Comparison of ENCODE assay signal across 8 cellular contexts in genomic region chr16:4616047-4616811, GRCh38. TPM values are rescaled to one million over a fixed set of nuclear protein-coding genes. Genes with fewer than 3 reads are reported as not detected.
DNase-seq lines count a peak whose midpoint lies in the region; ATAC-seq and TF ChIP-seq lines count a peak whose summit lies in the region.

No MANE protein-coding gene starts in this region.

- H3K27ac ChIP-seq in caudate nucleus (ENCODE audit: low read depth, low read length), result peak overlapping the region; percentile 99
- H3K27ac ChIP-seq in spleen, result peak overlapping the region; percentile 93 to 99 (median 97)

- peak overlapping the region; percentile 100 for H3K27ac Mint-ChIP-seq in WTC11

- H3K36me3 Mint-ChIP-seq in WTC11, result no peaks in the 10 kb centered on the region

- H3K9me3 ChIP-seq in spleen, result no peaks in the 10 kb centered on the region

- DNase-seq in AG08396 (ENCODE audit: low spot score) (peak; percentile 99), NCI-H2227 (lab: John Stamatoyannopoulos, UW; ENCODE audit: unreplicated experiment) (peak; percentile 100), WTC11 (ENCODE audit: low spot score) (peak; percentile 99), caudate nucleus (lab: John Stamatoyannopoulos, UW) (peak; percentile 90 to 100 (median 99)), inferior parietal cortex (ENCODE audit: extremely low spot score) (peak; percentile 100), spleen (peak; percentile 99)

- H3K36me3 ChIP-seq in spleen, result peaks cover 0 to 2% (median 0%) of the 10 kb centered on the region in 6 donors

- no peaks in the 10 kb centered on the region for H3K27me3 ChIP-seq in spleen (replicated peaks in 1 of 7)

- WGBS in spleen, 5 donors, result 0 to 1% (median 1%) methylated on average over 40 to 57 of the region's 57 CpGs

- no peaks in the 10 kb centered on the region for H3K9me3 Mint-ChIP-seq in WTC11

- peak overlapping the region; percentile 32 to 98 (median 90) for H3K4me3 ChIP-seq in spleen

- peaks cover 30 to 73% (median 59%) of the 10 kb centered on the region in 6 donors for H3K4me1 ChIP-seq in spleen

- intact Hi-C loops in spleen (cut with DNase I; ENCODE audit: low total_unique reads), result loop anchor here (5.0 kb wide), 1 partner anchor 66 kb away; no protein-coding TSS in a partner anchor

- POLR2A ChIA-PET in WTC11 (lab: Charles Lee), result interaction anchor here (0.7 to 1.9 kb wide), 12 partner anchors 9 to 345 kb away, joined by 3 to 13 read pairs (median 4); partner anchors contain the start of genes ANKS3, CDIP1, DNAAF8 and HMOX2

- TF ChIP-seq CTCF in WTC11 (IDR thresholded peaks at IDR 0.05), result no peak
- TF ChIP-seq CTCF in spleen (IDR thresholded peaks at IDR 0.05 in 8 of 11, conservative IDR thresholded peaks at IDR 0.05 in 3 of 11), result peak in 10 of 11 experiments; percentile 20 to 69 (median 42)

- CTCF ChIA-PET in WTC11 (lab: Charles Lee), result interaction anchor here (0.6 to 4.2 kb wide), 25 partner anchors 8 to 329 kb away, joined by 3 to 46 read pairs (median 4); partner anchors contain the start of genes ANKS3, CDIP1, DNAAF8 and HMOX2

- peak overlapping the region; percentile 87 for H3K4me3 Mint-ChIP-seq in WTC11

- peak in 2 of 3 donors; percentile 37 to 64 for TF ChIP-seq POLR2A in spleen (IDR thresholded peaks at IDR 0.05)

- H3K27me3 Mint-ChIP-seq in WTC11 (ENCODE audit: low read depth), result no peaks in the 10 kb centered on the region

- ATAC-seq in GM18907 (IDR thresholded peaks at IDR 0.05; ENCODE audit: unreplicated experiment), result peak; percentile 73
- ATAC-seq in HG03159 (IDR thresholded peaks at IDR 0.05; ENCODE audit: unreplicated experiment), result peak; percentile 75
- peak; percentile 81 for ATAC-seq in WTC11

- peaks cover 38% of the 10 kb centered on the region for H3K4me1 Mint-ChIP-seq in WTC11

TF ChIP-seq in WTC11, 78 proteins besides CTCF, POLR2A, EP300 and RAD21 (continues in another document):
- TF ChIP-seq AR (CRISPR knock-in tag; IDR thresholded peaks at IDR 0.05), result no peak; the same call in 1 of the 2 replicates
- TF ChIP-seq FOXJ3 (CRISPR knock-in tag; IDR thresholded peaks at IDR 0.05; ENCODE audit: borderline replicate concordance), result no peak
- TF ChIP-seq OVOL2 (CRISPR knock-in tag; IDR thresholded peaks at IDR 0.05; ENCODE audit: borderline replicate concordance), result no peak
- peak; percentile 97 for TF ChIP-seq FOXK1 (CRISPR knock-in tag; IDR thresholded peaks at IDR 0.05)
- TF ChIP-seq GRHL2 (CRISPR knock-in tag; IDR thresholded peaks at IDR 0.05; ENCODE audit: insufficient replicate concordance, severe bottlenecking), result no peak
- no peak for TF ChIP-seq JUN (CRISPR knock-in tag; IDR thresholded peaks at IDR 0.05)
- TF ChIP-seq ZNF396 (CRISPR knock-in tag; IDR thresholded peaks at IDR 0.05; ENCODE audit: borderline replicate concordance), result no peak
- TF ChIP-seq MLX (CRISPR knock-in tag; IDR thresholded peaks at IDR 0.05), result no peak
- no peak for TF ChIP-seq ATF6 (CRISPR knock-in tag; IDR thresholded peaks at IDR 0.05)
- TF ChIP-seq JAZF1 (CRISPR knock-in tag; IDR thresholded peaks at IDR 0.05), result no peak
- TF ChIP-seq IRF1 (CRISPR knock-in tag; IDR thresholded peaks at IDR 0.05), result no peak
- TF ChIP-seq NFYB (CRISPR knock-in tag; conservative IDR thresholded peaks at IDR 0.05; ENCODE audit: low read depth), result peak; percentile 97
- no peak for TF ChIP-seq ZNF121 (CRISPR knock-in tag; IDR thresholded peaks at IDR 0.05)
- no peak for TF ChIP-seq NR1H2 (CRISPR knock-in tag; IDR thresholded peaks at IDR 0.05)
- TF ChIP-seq ZNF671 (CRISPR knock-in tag; IDR thresholded peaks at IDR 0.05), result no peak
- no peak for TF ChIP-seq EMX1 (CRISPR knock-in tag; IDR thresholded peaks at IDR 0.05)
- peak; percentile 86; the same call in 1 of the 2 replicates for TF ChIP-seq CREM (CRISPR knock-in tag; IDR thresholded peaks at IDR 0.05)
- TF ChIP-seq GABPB1 (CRISPR knock-in tag; IDR thresholded peaks at IDR 0.05), result no peak
- TF ChIP-seq ZNF416 (CRISPR knock-in tag; IDR thresholded peaks at IDR 0.05), result 0 out of 2 replicates have a peak, but pooled peaks have one; percentile 27
- no peak for TF ChIP-seq TEAD1 (CRISPR knock-in tag; IDR thresholded peaks at IDR 0.05)
- TF ChIP-seq ERG (CRISPR knock-in tag; IDR thresholded peaks at IDR 0.05), result peak; percentile 65; the same call in 1 of the 2 replicates
- no peak for TF ChIP-seq USF1 (CRISPR knock-in tag; IDR thresholded peaks at IDR 0.05)

RNA-seq across cellular contexts. Expression of gene UBALD1, which starts 1.5 kb away (rescaled TPM):
- 56.8 to 59.5 TPM (median 59.0 TPM) in 3 replicates for total RNA-seq in WTC11 (2021)
- total RNA-seq in spleen, result 10 to 100 TPM; 10.0 to 29.2 (median 20.2) TPM
- polyA plus RNA-seq in spleen, result 10 to 100 TPM; 12.6 to 33.6 (median 13.6) TPM

RNA-seq across cellular contexts. Expression of gene MGRN1, which starts 8.4 kb away (rescaled TPM):
- total RNA-seq in WTC11 (2021) (79.4 to 88.8 TPM (median 80.7 TPM) in 3 replicates), spleen (100 to 1,000 TPM in 1 of 7 donors, 10 to 100 TPM in 6; 65.6 to 132 (median 83.6) TPM)
- 10 to 100 TPM in 1 of 3 donors, 1 to 10 TPM in 2; 7.6 to 26.9 (median 8.8) TPM for polyA plus RNA-seq in spleen

Comparison
In these comparisons a context has a peak if more than half of its experiments do, and no peak if none do; other contexts are left out.
1. Peak in every context shown above with its lines: DNase-seq, ATAC-seq, H3K4me3 ChIP-seq and H3K27ac ChIP-seq.